Comparison of ENCODE assay signal across 12 cellular contexts in genomic region chr1:118440-118839, GRCh38. TPM values are rescaled to one million over a fixed set of nuclear protein-coding genes. Genes with fewer than 3 reads are reported as not detected.
"Had no signal": no experiment of that assay in that cellular context is flagged by ENCODE, and none has a peak within 500 bp of the region (broad histone marks: within the 10 kb centered on the region; RNA-seq: fewer than 3 reads in every experiment).

No MANE protein-coding gene starts in this region.

RNA-seq across cellular contexts. Expression of gene OR4F5, which starts 53.2 kb away (rescaled TPM):
- total RNA-seq: OCI-LY7, PC-3, PC-9, Peyer's patch, Right ventricle myocardium inferior, Right ventricle myocardium superior, RPMI7951, SJCRH30, SJSA1, SK-MEL-5, T-cell had no signal
- polyA plus RNA-seq: SK-N-SH had no signal
